Comparison of ENCODE assay signal across 18 cellular contexts in genomic region chr1:151176514-151177045, GRCh38. TPM values are rescaled to one million over a fixed set of nuclear protein-coding genes. Genes with fewer than 3 reads are reported as not detected.
"Had no signal": no experiment of that assay in that cellular context is flagged by ENCODE, and none has a peak within 500 bp of the region (broad histone marks: within the 10 kb centered on the region; RNA-seq: fewer than 3 reads in every experiment).

No MANE protein-coding gene starts in this region.

- H3K27ac ChIP-seq: brain microvascular endothelial cell, prostate gland, VCaP had no signal

- H3K9me3 Mint-ChIP-seq: activated CD4-positive, alpha-beta memory T cell treated with anti-CD3 and anti-CD28 coated beads, Interleukin-2, amount 10 ng/mL, durations not matched to agents 7 days and 5 days; activated T-helper 2 cell treated with anti-CD3 and anti-CD28 coated beads, Interferon-gamma antibody, Interleukin-2, Interleukin-4, amounts not matched to agents 10 μg/mL and 5 μg/mL and 100 μg/mL, durations not matched to agents 14 hours and 24 hours and 36 hours; dendritic cell treated with granulocyte-macrophage colony-stimulating factor and Interleukin-4, amounts not matched to agents 40 ng/mL and 50 ng/mL, for 4 days; natural killer cell treated with Interleukin-12 subunit alpha and Interleukin-12 subunit beta and Interleukin-15 and Interleukin-18, amount 100 ng/mL, for 72 hours; stimulated activated naive CD8-positive, alpha-beta T cell treated with anti-CD3 and anti-CD28 coated beads, Interleukin-15, amount 100 ng/mL, for 72 hours had no signal

- H3K9me3 ChIP-seq: prostate gland had no signal

- H3K27ac Mint-ChIP-seq: activated CD4-positive, alpha-beta memory T cell treated with anti-CD3 and anti-CD28 coated beads, Interleukin-2, amount 10 ng/mL, durations not matched to agents 7 days and 5 days; activated CD4-positive, alpha-beta T cell treated with anti-CD3 and anti-CD28 coated beads for 36 hours; activated T-helper 2 cell treated with anti-CD3 and anti-CD28 coated beads, Interferon-gamma antibody, Interleukin-2, Interleukin-4, amounts not matched to agents 10 μg/mL and 5 μg/mL and 100 μg/mL, durations not matched to agents 14 hours and 24 hours and 36 hours; natural killer cell treated with Interleukin-12 subunit alpha and Interleukin-12 subunit beta and Interleukin-15 and Interleukin-18, amount 100 ng/mL, for 72 hours had no signal

- H3K4me1 ChIP-seq: prostate gland had no signal

- H3K4me1 Mint-ChIP-seq: activated CD4-positive, alpha-beta memory T cell treated with anti-CD3 and anti-CD28 coated beads, Interleukin-2, amount 10 ng/mL, durations not matched to agents 7 days and 5 days; activated CD4-positive, alpha-beta T cell treated with anti-CD3 and anti-CD28 coated beads for 36 hours had no signal

- H3K4me3 Mint-ChIP-seq: activated CD4-positive, alpha-beta memory T cell treated with anti-CD3 and anti-CD28 coated beads, Interleukin-2, amount 10 ng/mL, durations not matched to agents 7 days and 5 days; activated CD4-positive, alpha-beta T cell treated with anti-CD3 and anti-CD28 coated beads for 36 hours; dendritic cell treated with granulocyte-macrophage colony-stimulating factor and Interleukin-4, amounts not matched to agents 40 ng/mL and 50 ng/mL, for 4 days; natural killer cell treated with Interleukin-12 subunit alpha and Interleukin-12 subunit beta and Interleukin-15 and Interleukin-18, amount 100 ng/mL, for 72 hours; stimulated activated naive CD8-positive, alpha-beta T cell treated with anti-CD3 and anti-CD28 coated beads, Interleukin-15, amount 100 ng/mL, for 72 hours had no signal

- H3K27me3 Mint-ChIP-seq: activated CD4-positive, alpha-beta memory T cell treated with anti-CD3 and anti-CD28 coated beads, Interleukin-2, amount 10 ng/mL, durations not matched to agents 7 days and 5 days; activated CD4-positive, alpha-beta T cell treated with anti-CD3 and anti-CD28 coated beads for 36 hours; dendritic cell treated with granulocyte-macrophage colony-stimulating factor and Interleukin-4, amounts not matched to agents 40 ng/mL and 50 ng/mL, for 4 days; natural killer cell treated with Interleukin-12 subunit alpha and Interleukin-12 subunit beta and Interleukin-15 and Interleukin-18, amount 100 ng/mL, for 72 hours; stimulated activated naive CD8-positive, alpha-beta T cell treated with anti-CD3 and anti-CD28 coated beads, Interleukin-15, amount 100 ng/mL, for 72 hours had no signal

- DNase-seq: activated CD4-positive, alpha-beta memory T cell treated with anti-CD3 and anti-CD28 coated beads, Interleukin-2, amount 10 ng/mL, durations not matched to agents 7 days and 5 days; activated CD4-positive, alpha-beta T cell treated with anti-CD3 and anti-CD28 coated beads for 36 hours; activated CD8-positive, alpha-beta memory T cell treated with anti-CD3 and anti-CD28 coated beads, Interleukin-2, amount 50 U/mL, for 48 hours; activated naive CD4-positive, alpha-beta T cell treated with anti-CD3 and anti-CD28 coated beads, Interleukin-2, amount 50 U/mL, for 16 hours; cerebellar nuclear complex; occipital lobe; stimulated activated CD4-positive, alpha-beta T cell treated with anti-CD3 and anti-CD28 coated beads, Interleukin-12 subunit alpha, Interleukin-12 subunit beta, amount 100 ng/mL, for 4 hours; stimulated activated CD4-positive, alpha-beta T cell treated with anti-CD3 and anti-CD28 coated beads, Interleukin-2, amount 100 ng/mL, for 48 hours; stimulated activated naive CD8-positive, alpha-beta T cell treated with anti-CD3 and anti-CD28 coated beads, Interleukin-15, amount 100 ng/mL, for 72 hours; T1000 had no signal

- H3K4me3 ChIP-seq: prostate gland had no signal

- H3K27me3 ChIP-seq: brain microvascular endothelial cell had no signal

RNA-seq across cellular contexts. Expression of gene TMOD4, which starts 0.8 kb away (rescaled TPM):
- total RNA-seq: fibroblast of villous mesenchyme, lung microvascular endothelial cell, occipital lobe had no signal

RNA-seq across cellular contexts. Expression of gene TNFAIP8L2, which starts 20.1 kb away (rescaled TPM):
- total RNA-seq: fibroblast of villous mesenchyme had no signal
